In genomic region chr11:36271794-36272409, GRCh38 we compare ENCODE assay signal across 18 cellular contexts. TPM values are rescaled to one million over a fixed set of nuclear protein-coding genes. Genes with fewer than 3 reads are reported as not detected.
DNase-seq lines count a peak whose midpoint lies in the region; TF ChIP-seq lines count a peak whose summit lies in the region.
"Had no signal": no experiment of that assay in that cellular context is flagged by ENCODE, and none has a peak within 500 bp of the region (broad histone marks: within the 10 kb centered on the region; RNA-seq: fewer than 3 reads in every experiment).

No MANE protein-coding gene starts in this region.

- no peak overlapping the region for H2BK5ac ChIP-seq in mesenchymal stem cell (ENCODE audit: low read depth, low read length, poor library complexity, severe bottlenecking)

- no peak overlapping the region for H2AK5ac ChIP-seq in mesenchymal stem cell (ENCODE audit: low read length, severe bottlenecking)

- H3K27me3 ChIP-seq in A673 (replicated peaks; ENCODE audit: insufficient read depth, low read depth, low read length, poor library complexity), result no peaks in the 10 kb centered on the region
- H3K27me3 ChIP-seq in mesenchymal stem cell (ENCODE audit: control insufficient read depth in 1 of 2, insufficient read depth in 1 of 2, low read length in 2 of 2), result no peaks in the 10 kb centered on the region
- H3K27me3 ChIP-seq: gastroesophageal sphincter, Peyer's patch had no signal

- peaks cover under 1% of the 10 kb centered on the region for H3K79me1 ChIP-seq in mesenchymal stem cell (replicated peaks; ENCODE audit: low read length, poor library complexity, severe bottlenecking)

- intact Hi-C loops in A673 (cut with micrococcal nuclease; ENCODE audit: unreplicated experiment), result no loop called here

- H3K27ac ChIP-seq in A673 (ENCODE audit: low read depth, low read length, poor library complexity, severe bottlenecking), result no peak overlapping the region
- H3K27ac ChIP-seq in mesenchymal stem cell (ENCODE audit: low read length, poor library complexity, severe bottlenecking), result no peak overlapping the region
- H3K27ac ChIP-seq: gastroesophageal sphincter, Peyer's patch had no signal

- H3K14ac ChIP-seq in mesenchymal stem cell (ENCODE audit: low read length in 2 of 2), result no peak overlapping the region

- 61% methylated on average over 5 of the region's 5 CpGs for WGBS in mesenchymal stem cell

- H3K4me2 ChIP-seq in mesenchymal stem cell (ENCODE audit: low read length, poor library complexity, severe bottlenecking), result no peak overlapping the region

- DNase-seq in A673 (ENCODE audit: low spot score) (no peak), H4 (ENCODE audit: low spot score) (peak; percentile 2), amniotic epithelial cell (ENCODE audit: low read depth) (peak; percentile 87), mesenchymal stem cell (peak; percentile 40), NCI-H345 treated with DMSO at 0.1 percent for 48 hours (lab: John Stamatoyannopoulos, UW; ENCODE audit: unreplicated experiment) (no peak), NCI-H2227 (lab: John Stamatoyannopoulos, UW; ENCODE audit: unreplicated experiment) (no peak)
- no peak for DNase-seq in stimulated activated CD4-positive, alpha-beta T cell treated with anti-CD3 and anti-CD28 coated beads, Interleukin-4, amount 100 ng/mL, for 1 hour
- no peak for DNase-seq in stimulated activated naive CD4-positive, alpha-beta T cell treated with Interleukin-2 at 50 U/mL for 16 hours (lab: John Stamatoyannopoulos, UW)
- DNase-seq: activated CD4-positive, alpha-beta T cell treated with anti-CD3 and anti-CD28 coated beads, Interleukin-2, amount 50 U/mL, for 1 hour; activated naive CD4-positive, alpha-beta T cell treated with Interleukin-2 at 50 U/mL for 16 hours; activated T-cell treated with anti-CD3 and anti-CD28 coated beads for 4 hours; CD4-positive, alpha-beta T cell; GOT3; NCI-H1092 treated with DMSO at 0.1 percent for 48 hours; nucleus accumbens; Peyer's patch; right cardiac atrium had no signal

- no peak overlapping the region for H2BK120ac ChIP-seq in mesenchymal stem cell (ENCODE audit: low read depth, low read length)

- H3K4me3 ChIP-seq in A673 (ENCODE audit: low read depth, low read length, poor library complexity, severe bottlenecking), result no peak overlapping the region
- H3K4me3 ChIP-seq in mesenchymal stem cell (ENCODE audit: insufficient read depth in 1 of 2, low read depth in 1 of 2, low read length in 2 of 2), result no peak overlapping the region
- H3K4me3 ChIP-seq: gastroesophageal sphincter, Peyer's patch had no signal

- BruUV-seq in A673 (replicated peaks; lab: Mats Ljungman, UMichigan), result no TSS peak

- H3K9me3 ChIP-seq in A673 (ENCODE audit: low read depth, low read length, poor library complexity, severe bottlenecking) (no peaks in the 10 kb centered on the region), mesenchymal stem cell (ENCODE audit: control insufficient read depth, low read length) (peaks cover 6% of the 10 kb centered on the region)

- H2BK15ac ChIP-seq in mesenchymal stem cell (ENCODE audit: low read depth, poor library complexity, severe bottlenecking), result no peak overlapping the region

- no peak overlapping the region for H3K9ac ChIP-seq in mesenchymal stem cell (ENCODE audit: low read length)

- H3K36me3 ChIP-seq in A673 (ENCODE audit: insufficient read depth, low read length, poor library complexity, severe bottlenecking), result no peaks in the 10 kb centered on the region
- H3K36me3 ChIP-seq in mesenchymal stem cell (ENCODE audit: control insufficient read depth in 1 of 2, insufficient read depth in 2 of 2, low read depth in 1 of 2, low read length in 2 of 2), result peaks cover 37 to 67% of the 10 kb centered on the region in 2 experiments

- no peak overlapping the region for H3K23ac ChIP-seq in mesenchymal stem cell (ENCODE audit: low read length in 2 of 2)

- no peak overlapping the region for H4K91ac ChIP-seq in mesenchymal stem cell (ENCODE audit: low read length)

- H3K4me1 ChIP-seq in A673 (ENCODE audit: insufficient read depth, low read length, poor library complexity, severe bottlenecking) (no peaks in the 10 kb centered on the region), mesenchymal stem cell (ENCODE audit: control insufficient read depth, insufficient read depth, low read depth, low read length) (no peaks in the 10 kb centered on the region)
- H3K4me1 ChIP-seq: gastroesophageal sphincter, Peyer's patch had no signal

- CTCF ChIA-PET in A673 (lab: Charles Lee), result interaction anchor here (1.4 kb wide), 1 partner anchor 140 kb away, joined by 3 read pairs; no protein-coding TSS in a partner anchor

- H3K18ac ChIP-seq in mesenchymal stem cell (ENCODE audit: low read depth in 1 of 2, low read length in 2 of 2), result peak overlapping the region in 1 of 2 experiments; percentile 12

- peak; percentile 36 for TF ChIP-seq CTCF in A673 (conservative IDR thresholded peaks at IDR 0.05; ENCODE audit: low read depth, low read length)

- H2BK12ac ChIP-seq in mesenchymal stem cell (ENCODE audit: low read length in 2 of 2), result no peak overlapping the region

- H2AFZ ChIP-seq in mesenchymal stem cell (ENCODE audit: low read depth, low read length), result no peak overlapping the region

- POLR2A ChIA-PET in A673 (lab: Charles Lee; ENCODE audit: low non-redundant PET), result no interaction called here

- no peak overlapping the region for H3K4ac ChIP-seq in mesenchymal stem cell (ENCODE audit: low read depth in 1 of 2, low read length in 2 of 2)

- no peak overlapping the region for H4K8ac ChIP-seq in mesenchymal stem cell (ENCODE audit: low read length)

RNA-seq across cellular contexts. Expression of gene COMMD9, which starts 17.3 kb away (rescaled TPM):
- 147 and 154 TPM in 2 replicates for total RNA-seq in A673 (2021)
- 69.1 and 74.5 TPM in 2 replicates for total RNA-seq in H4 (2014; rRNA removed; shearing (Covaris generic))
- polyA plus RNA-seq in mesenchymal stem cell (2013, experiment 1 of 2), result 63.0 TPM
- 75.3 TPM for polyA plus RNA-seq in mesenchymal stem cell (2013, experiment 2 of 2)

RNA-seq across cellular contexts. Expression of gene PRR5L, which starts 24.2 kb away (rescaled TPM):
- total RNA-seq in A673 (2021), result 76.1 and 102 TPM in 2 replicates
- 38.2 and 75.8 TPM in 2 replicates for total RNA-seq in H4 (2014; rRNA removed; shearing (Covaris generic))
- 4.9 TPM for polyA plus RNA-seq in mesenchymal stem cell (2013, experiment 1 of 2)
- 5.7 TPM for polyA plus RNA-seq in mesenchymal stem cell (2013, experiment 2 of 2)

Comparison
In these comparisons a context has a peak if more than half of its experiments do, and no peak if none do; other contexts are left out.
1. DNase-seq: peak in H4 (single experiment), amniotic epithelial cell (single experiment) and mesenchymal stem cell (single experiment); none in A673 (single experiment), NCI-H345 treated with DMSO at 0.1 percent for 48 hours (single experiment), NCI-H2227 (single experiment), stimulated activated CD4-positive, alpha-beta T cell treated with anti-CD3 and anti-CD28 coated beads, Interleukin-4, amount 100 ng/mL, for 1 hour (single experiment) and stimulated activated naive CD4-positive, alpha-beta T cell treated with Interleukin-2 at 50 U/mL for 16 hours (single experiment).